ENCODE assay signal across 1 cellular context in genomic region chr6:7425808-7426190, GRCh38.
A peak's percentile ranks its signal among the peaks of the same experiment; 100 is the strongest.
TF ChIP-seq lines count a peak whose summit lies in the region.

No MANE protein-coding gene starts in this region.

TF ChIP-seq in HepG2, 621 proteins besides CTCF, POLR2A, EP300 and RAD21:
- TF ChIP-seq RBM39 (IDR thresholded peaks at IDR 0.05; ENCODE audit: low read depth, low read length, poor library complexity, severe bottlenecking) (peak; percentile 9), ZNF660 (CRISPR knock-in tag; IDR thresholded peaks at IDR 0.05; ENCODE audit: borderline replicate concordance, low read depth) (no peak), ZNF362 (CRISPR knock-in tag; IDR thresholded peaks at IDR 0.05; ENCODE audit: borderline replicate concordance) (no peak), ZBTB33 (CRISPR knock-in tag; IDR thresholded peaks at IDR 0.05) (0 out of 2 replicates have a peak, but pooled peaks have one; percentile 40), SNRNP70 (IDR thresholded peaks at IDR 0.05; ENCODE audit: low read depth, low read length) (no peak), ZNF614 (CRISPR knock-in tag; IDR thresholded peaks at IDR 0.05; ENCODE audit: borderline replicate concordance) (no peak), ZBTB38 (CRISPR knock-in tag; IDR thresholded peaks at IDR 0.05) (0 out of 2 replicates have a peak, but pooled peaks have one; percentile 3), NR0B2 (CRISPR knock-in tag; IDR thresholded peaks at IDR 0.05) (no peak), DNMT3B (CRISPR knock-in tag; conservative IDR thresholded peaks at IDR 0.05) (no peak), ZNF468 (CRISPR knock-in tag; IDR thresholded peaks at IDR 0.05) (no peak), ZNF687 (CRISPR knock-in tag; IDR thresholded peaks at IDR 0.05) (peak; percentile 17; the same call in 1 of the 2 replicates), ZNF740 (CRISPR knock-in tag; IDR thresholded peaks at IDR 0.05) (no peak), SP4 (CRISPR knock-in tag; IDR thresholded peaks at IDR 0.05) (no peak), ZNF24 (IDR thresholded peaks at IDR 0.05) (no peak)
